In the genomic region with DNA sequence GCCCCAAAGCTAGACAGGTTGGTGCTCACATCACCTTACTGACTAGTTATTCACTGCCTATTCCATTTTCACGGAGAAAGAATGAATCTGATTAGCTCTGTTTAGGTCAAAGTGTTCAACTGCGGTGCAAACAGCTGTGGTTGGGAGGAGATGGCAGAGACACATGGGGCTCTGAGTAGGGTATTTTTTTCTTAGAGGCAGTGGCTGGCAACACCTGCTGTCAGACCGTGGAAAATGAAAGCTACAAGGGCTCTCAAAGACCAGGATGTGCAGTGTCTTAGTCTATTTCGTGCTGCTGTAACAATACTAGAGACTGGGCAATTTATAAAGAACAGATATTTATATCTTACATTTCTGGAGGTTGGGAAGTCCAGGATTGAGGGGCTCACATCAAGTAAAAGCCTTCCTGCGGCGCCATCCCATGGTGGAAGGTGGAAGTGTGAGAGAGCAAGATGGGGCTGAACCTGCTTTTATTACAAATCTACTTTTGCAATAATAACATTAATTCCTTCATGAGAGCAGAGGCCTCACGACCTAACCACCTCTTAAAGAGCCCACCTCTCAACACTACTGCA, we compare ENCODE assay signal across 13 cellular contexts. TPM values are rescaled to one million over a fixed set of nuclear protein-coding genes. Genes with fewer than 3 reads are reported as not detected.
A peak's percentile ranks its signal among the peaks of the same experiment; 100 is the strongest.
DNase-seq lines count a peak whose midpoint lies in the region; ATAC-seq lines count a peak whose summit lies in the region.
"Had no signal": no experiment of that assay in that cellular context is flagged by ENCODE, and none has a peak within 500 bp of the region (broad histone marks: within the 10 kb centered on the region; RNA-seq: fewer than 3 reads in every experiment).

No MANE protein-coding gene starts in this region.

- WGBS in trophoblast cell (ENCODE audit: extremely low coverage, insufficient coverage, insufficient read length) = no CpG with 5 or more reads among the region's 7 CpGs

- no peak overlapping the region for H4K91ac ChIP-seq in trophoblast cell (ENCODE audit: low read depth, low read length)

- no peak overlapping the region for H4K12ac ChIP-seq in trophoblast cell (ENCODE audit: low read depth, low read length)

- H3K79me2 ChIP-seq in trophoblast cell (ENCODE audit: control insufficient read depth, insufficient read depth, low read length, poor library complexity) = no peaks in the 10 kb centered on the region

- H2AFZ ChIP-seq in trophoblast cell (ENCODE audit: insufficient read depth, low read length, poor library complexity) = no peak overlapping the region

- no peak overlapping the region for H3K18ac ChIP-seq in trophoblast cell (ENCODE audit: low read length)

- no peaks in the 10 kb centered on the region for H3K79me1 ChIP-seq in trophoblast cell (ENCODE audit: low read length)

- H3K4me2 ChIP-seq in trophoblast cell (ENCODE audit: low read length) = no peak overlapping the region
- H3K4me2 ChIP-seq: BLaER1 had no signal

- peak overlapping the region; percentile 22 for H2BK12ac ChIP-seq in trophoblast cell (ENCODE audit: low read length)

- no peaks in the 10 kb centered on the region for H3K4me1 ChIP-seq in trophoblast cell (ENCODE audit: control insufficient read depth in 1 of 2, insufficient read depth in 2 of 2, low read length in 2 of 2)
- H3K4me1 ChIP-seq: BLaER1 had no signal

- no peaks in the 10 kb centered on the region for H3K36me3 ChIP-seq in trophoblast cell (ENCODE audit: control insufficient read depth in 1 of 2, insufficient read depth in 2 of 2, low read length in 2 of 2)
- H3K36me3 ChIP-seq: BLaER1 had no signal

- no peak overlapping the region for H3K9ac ChIP-seq in trophoblast cell (ENCODE audit: low read length)
- H3K9ac ChIP-seq: BLaER1 had no signal

- H3K4me3 ChIP-seq in trophoblast cell (ENCODE audit: low read depth, low read length) = no peak overlapping the region
- H3K4me3 ChIP-seq: BLaER1 had no signal

- H3K9me3 ChIP-seq in trophoblast cell (ENCODE audit: insufficient read depth, low read depth, low read length) = no peaks in the 10 kb centered on the region
- H3K9me3 ChIP-seq: BLaER1 had no signal

- H3K4ac ChIP-seq in trophoblast cell (ENCODE audit: low read depth, low read length) = no peak overlapping the region

- no peak overlapping the region for H4K8ac ChIP-seq in trophoblast cell (ENCODE audit: low read depth, low read length)

- H2BK5ac ChIP-seq in trophoblast cell (ENCODE audit: low read depth, low read length, poor library complexity) = no peak overlapping the region

- H2AK5ac ChIP-seq in trophoblast cell (ENCODE audit: low read length) = no peak overlapping the region

- no peaks in the 10 kb centered on the region for H3K27me3 ChIP-seq in trophoblast cell (ENCODE audit: insufficient read depth, low read length)

- peak; percentile 31 to 38 for DNase-seq in activated T-cell treated with anti-CD3 and anti-CD28 coated beads, Interleukin-2, amount 50 U/mL, for 48 hours
- no peak for DNase-seq in activated T-cell treated with anti-CD3 and anti-CD28 coated beads, Interleukin-2, amount 50 U/mL, for 1 hour
- peak; percentile 18 to 30 for DNase-seq in activated CD4-positive, alpha-beta T cell treated with anti-CD3 and anti-CD28 coated beads, Interleukin-2, amount 50 U/mL, for 48 hours
- no peak for DNase-seq in trophoblast cell
- no peak for DNase-seq in H4 (ENCODE audit: low spot score)
- no peak for DNase-seq in KG1 (lab: John Stamatoyannopoulos, UW)
- no peak for DNase-seq in SIG-M5 (lab: John Stamatoyannopoulos, UW)
- DNase-seq: effector memory CD4-positive, alpha-beta T cell; kidney glomerular epithelial cell had no signal

- H3K27ac ChIP-seq in trophoblast cell (ENCODE audit: low read depth, low read length) = no peak overlapping the region
- H3K27ac ChIP-seq: BLaER1 had no signal

- H3K23ac ChIP-seq in trophoblast cell (ENCODE audit: low read length) = no peak overlapping the region

- H3K14ac ChIP-seq in trophoblast cell (ENCODE audit: low read length) = no peak overlapping the region

- no peak overlapping the region for H2BK120ac ChIP-seq in trophoblast cell (ENCODE audit: insufficient read depth, low read length, poor library complexity)

- peak; percentile 65 for ATAC-seq in HG02571 (IDR thresholded peaks at IDR 0.05; ENCODE audit: unreplicated experiment)

RNA-seq across cellular contexts. Expression of a gene that starts 10.6 kb away (rescaled TPM):
- polyA plus RNA-seq in trophoblast cell (2013) = 0.04 TPM in 1 of 2 replicates, not detected in the other
- total RNA-seq in H4 (2014; rRNA removed; shearing (Covaris generic)) = not detected in 2 replicates
- total RNA-seq: HT1080, skeletal muscle tissue had no signal

Comparison
In these comparisons a context has a peak if more than half of its experiments do, and no peak if none do; other contexts are left out.
1. DNase-seq: peak in activated T-cell treated with anti-CD3 and anti-CD28 coated beads, Interleukin-2, amount 50 U/mL, for 48 hours (2 of 2) and activated CD4-positive, alpha-beta T cell treated with anti-CD3 and anti-CD28 coated beads, Interleukin-2, amount 50 U/mL, for 48 hours (2 of 2); none in activated T-cell treated with anti-CD3 and anti-CD28 coated beads, Interleukin-2, amount 50 U/mL, for 1 hour (single experiment), trophoblast cell (0 of 2), H4 (single experiment), KG1 (single experiment) and SIG-M5 (single experiment).